Comparison of ENCODE assay signal across 23 cellular contexts in the genomic region with DNA sequence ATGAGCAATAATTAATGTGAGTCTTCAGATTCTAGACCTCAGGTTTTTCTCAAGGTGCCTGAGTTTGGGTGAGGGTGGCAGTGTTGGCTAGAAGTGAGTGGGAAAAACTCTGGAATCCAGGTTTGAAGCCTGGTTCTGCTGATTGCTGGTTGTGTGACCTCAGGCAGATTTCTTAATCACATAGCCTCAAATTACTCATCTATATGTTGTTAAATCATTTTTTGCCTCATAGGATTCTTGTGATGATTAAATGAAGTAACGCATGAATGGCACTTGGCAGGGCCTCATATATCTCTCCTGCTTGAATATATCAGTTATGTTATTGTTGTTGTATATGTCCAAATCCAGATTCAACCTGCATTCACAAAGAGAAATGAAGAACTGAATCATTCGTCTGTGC.
DNase-seq lines count a peak whose midpoint lies in the region; ATAC-seq and TF ChIP-seq lines count a peak whose summit lies in the region.
"Had no signal": no experiment of that assay in that cellular context is flagged by ENCODE, and none has a peak within 500 bp of the region (broad histone marks: within the 10 kb centered on the region; RNA-seq: fewer than 3 reads in every experiment).

No MANE protein-coding gene starts in this region.

- H3K4me2 ChIP-seq in mammary epithelial cell (ENCODE audit: insufficient read depth, low read depth, low read length) = no peak overlapping the region
- H3K4me2 ChIP-seq: BLaER1 treated with 17β-estradiol and CSF1 and Interleukin-3, amounts not matched to agents 10 nM and 100 nM had no signal

- H3K27me3 ChIP-seq in mammary epithelial cell (ENCODE audit: insufficient read depth, low read length) (no peaks in the 10 kb centered on the region), stomach (no peaks in the 10 kb centered on the region)
- H3K27me3 ChIP-seq: BLaER1 treated with 17β-estradiol and CSF1 and Interleukin-3, amounts not matched to agents 10 nM and 100 nM had no signal

- no peak for TF ChIP-seq EP300 in stomach (IDR thresholded peaks at IDR 0.05)

- H3K9me3 ChIP-seq in mammary epithelial cell (replicated peaks; ENCODE audit: insufficient read depth, low read length) = no peaks in the 10 kb centered on the region
- no peaks in the 10 kb centered on the region for H3K9me3 ChIP-seq in stomach
- H3K9me3 ChIP-seq: BE2C; BLaER1 treated with 17β-estradiol and CSF1 and Interleukin-3, amounts not matched to agents 10 nM and 100 nM; HAP-1 had no signal

- H3K4me3 Mint-ChIP-seq in MCF 10A (ENCODE audit: unreplicated experiment) (no peak overlapping the region), glutamatergic neuron (ENCODE audit: unreplicated experiment) (no peak overlapping the region)
- H3K4me3 Mint-ChIP-seq in stimulated activated memory B cell treated with anti-CD40 and anti-IgM and Interleukin-4, amounts not matched to agents 10 μg/mL and 1 μg/mL and 100 μg/mL, for 72 hours = no peak overlapping the region
- H3K4me3 Mint-ChIP-seq: CD14-positive monocyte; CD4-positive, alpha-beta T cell; CD8-positive, alpha-beta memory T cell; HFFc6 had no signal

- in situ Hi-C loops in mammary epithelial cell (cut with MboI; ENCODE audit: low sequenced_read_pairs in 2 of 2) = loop anchor here in 1 of 2 donors (25.0 kb wide), 1 partner anchor 196 kb away; no protein-coding TSS in a partner anchor

- H3K79me2 ChIP-seq in mammary epithelial cell (ENCODE audit: insufficient read depth, low read length) = no peaks in the 10 kb centered on the region

- H3K9ac ChIP-seq in mammary epithelial cell (ENCODE audit: insufficient read depth, low read length) = no peak overlapping the region
- H3K9ac ChIP-seq: BLaER1 treated with 17β-estradiol and CSF1 and Interleukin-3, amounts not matched to agents 10 nM and 100 nM had no signal

- POLR2A ChIA-PET in MCF 10A (lab: Yijun Ruan, JAX) = no interaction called here

- H3K27ac ChIP-seq in mammary epithelial cell (ENCODE audit: insufficient read depth, low read depth, low read length) (no peak overlapping the region), stomach (peak overlapping the region in 3 of 5 donors; percentile 4 to 31 (median 24))
- H3K27ac ChIP-seq: 22Rv1; BLaER1 treated with 17β-estradiol and CSF1 and Interleukin-3, amounts not matched to agents 10 nM and 100 nM had no signal

- H3K4me3 ChIP-seq in mammary epithelial cell (replicated peaks in 1 of 3; ENCODE audit: insufficient read depth in 1 of 3, low read depth in 2 of 3, low read length in 3 of 3) (no peak overlapping the region), epithelial cell of esophagus (ENCODE audit: low read length) (no peak overlapping the region), stomach (no peak overlapping the region)
- H3K4me3 ChIP-seq: BLaER1 treated with 17β-estradiol and CSF1 and Interleukin-3, amounts not matched to agents 10 nM and 100 nM; GM12878; HAP-1 had no signal

- intact Hi-C loops in MCF 10A (cut with micrococcal nuclease) = no loop called here
- intact Hi-C loops in mammary epithelial cell (cut with micrococcal nuclease) = no loop called here
- intact Hi-C loops in stomach (cut with DNase I; ENCODE audit: low total_unique reads) = no loop called here

- no peaks in the 10 kb centered on the region for H3K4me1 Mint-ChIP-seq in MCF 10A (ENCODE audit: insufficient read depth, unreplicated experiment)
- H3K4me1 Mint-ChIP-seq in glutamatergic neuron (ENCODE audit: low read depth, unreplicated experiment) = no peaks in the 10 kb centered on the region
- H3K4me1 Mint-ChIP-seq in stimulated activated memory B cell treated with anti-CD40 and anti-IgM and Interleukin-4, amounts not matched to agents 10 μg/mL and 1 μg/mL and 100 μg/mL, for 72 hours = no peaks in the 10 kb centered on the region
- H3K4me1 Mint-ChIP-seq: CD14-positive monocyte; CD8-positive, alpha-beta memory T cell had no signal

- WGBS in mammary epithelial cell (ENCODE audit: low coverage, missing lambda C conversion rate) = 91% methylated on average over 2 of the region's 2 CpGs
- 57 to 82% (median 67%) methylated on average over 2 of the region's 2 CpGs for WGBS in stomach, 5 donors

- H3K36me3 ChIP-seq in mammary epithelial cell (ENCODE audit: insufficient read depth, low read length) = no peaks in the 10 kb centered on the region
- no peaks in the 10 kb centered on the region for H3K36me3 ChIP-seq in stomach
- H3K36me3 ChIP-seq: BE2C; BLaER1 treated with 17β-estradiol and CSF1 and Interleukin-3, amounts not matched to agents 10 nM and 100 nM; HAP-1 had no signal

- no peak overlapping the region for H2AFZ ChIP-seq in mammary epithelial cell (ENCODE audit: low read depth, low read length)

- CTCF ChIA-PET in MCF 10A (lab: Yijun Ruan, JAX) (interaction anchor here (1.2 kb wide), 1 partner anchor 51 kb away, joined by 4 read pairs; no protein-coding TSS in a partner anchor), mammary epithelial cell (lab: Charles Lee; ENCODE audit: low non-redundant PET) (no interaction called here)

- peak; percentile 29 for DNase-seq in MCF 10A (ENCODE audit: unreplicated experiment)
- no peak for DNase-seq in mammary epithelial cell
- DNase-seq in epithelial cell of esophagus (ENCODE audit: low read depth) = peak; percentile 74
- peak; percentile 27 for DNase-seq in glomerular visceral epithelial cell (ENCODE audit: extremely low spot score)
- no peak for DNase-seq in stomach
- no peak for DNase-seq in glutamatergic neuron
- no peak for DNase-seq in activated T-cell treated with anti-CD3 and anti-CD28 coated beads for 4 hours
- DNase-seq: AML-193; BE2C; CD4-positive, alpha-beta T cell; CD8-positive, alpha-beta memory T cell; DMS 273 treated with DMSO at 0.1 percent for 48 hours; DMS79; EL; GDM1; GOT3; HFFc6 had no signal

- dilution Hi-C loops in mammary epithelial cell (cut with HindIII; ENCODE audit: low sequenced_read_pairs) = no loop called here

- peaks cover 21% of the 10 kb centered on the region for H3K27me3 Mint-ChIP-seq in MCF 10A (ENCODE audit: insufficient read depth, unreplicated experiment)
- H3K27me3 Mint-ChIP-seq in glutamatergic neuron (ENCODE audit: unreplicated experiment) = peaks cover 5% of the 10 kb centered on the region
- no peaks in the 10 kb centered on the region for H3K27me3 Mint-ChIP-seq in stimulated activated memory B cell treated with anti-CD40 and anti-IgM and Interleukin-4, amounts not matched to agents 10 μg/mL and 1 μg/mL and 100 μg/mL, for 72 hours

- H4K20me1 ChIP-seq in mammary epithelial cell (ENCODE audit: insufficient read depth, low read length) = no peaks in the 10 kb centered on the region
- H4K20me1 ChIP-seq: BLaER1 treated with 17β-estradiol and CSF1 and Interleukin-3, amounts not matched to agents 10 nM and 100 nM had no signal

- TF ChIP-seq POLR2A in stomach (IDR thresholded peaks at IDR 0.05) = no peak

- BruUV-seq in MCF 10A (replicated peaks; lab: Mats Ljungman, UMichigan) (no TSS peak), mammary epithelial cell (replicated peaks; lab: Mats Ljungman, UMichigan) (no TSS peak)

- H3K4me1 ChIP-seq in mammary epithelial cell (ENCODE audit: insufficient read depth, low read length) = no peaks in the 10 kb centered on the region
- peaks cover 0 to 39% (median 11%) of the 10 kb centered on the region in 4 donors for H3K4me1 ChIP-seq in stomach
- H3K4me1 ChIP-seq: BE2C; BLaER1 treated with 17β-estradiol and CSF1 and Interleukin-3, amounts not matched to agents 10 nM and 100 nM; HAP-1 had no signal

- H3K27ac Mint-ChIP-seq in MCF 10A (ENCODE audit: low read depth, unreplicated experiment) (no peak overlapping the region), glutamatergic neuron (ENCODE audit: unreplicated experiment) (no peak overlapping the region)
- no peak overlapping the region for H3K27ac Mint-ChIP-seq in stimulated activated memory B cell treated with anti-CD40 and anti-IgM and Interleukin-4, amounts not matched to agents 10 μg/mL and 1 μg/mL and 100 μg/mL, for 72 hours
- H3K27ac Mint-ChIP-seq: CD14-positive monocyte; CD4-positive, alpha-beta T cell; CD8-positive, alpha-beta memory T cell; HFFc6 had no signal

- no peak for TF ChIP-seq CTCF in MCF 10A (IDR thresholded peaks at IDR 0.05; ENCODE audit: unreplicated experiment)
- TF ChIP-seq CTCF in mammary epithelial cell (conservative IDR thresholded peaks at IDR 0.05 in 1 of 2, IDR thresholded peaks at IDR 0.05 in 1 of 2; ENCODE audit: extremely low read depth in 1 of 2, insufficient read depth in 1 of 2, low read depth in 1 of 2, low read length in 2 of 2) = no peak
- TF ChIP-seq CTCF in epithelial cell of esophagus (IDR thresholded peaks at IDR 0.05; ENCODE audit: insufficient read depth, low read depth, low read length, missing control alignments) = no peak
- no peak for TF ChIP-seq CTCF in stomach (IDR thresholded peaks at IDR 0.05)
- no peak for TF ChIP-seq CTCF in glutamatergic neuron (IDR thresholded peaks at IDR 0.05; ENCODE audit: partially characterized antibody, unreplicated experiment)

- no peaks in the 10 kb centered on the region for H3K9me3 Mint-ChIP-seq in MCF 10A (ENCODE audit: unreplicated experiment)
- no peaks in the 10 kb centered on the region for H3K9me3 Mint-ChIP-seq in glutamatergic neuron (ENCODE audit: unreplicated experiment)
- H3K9me3 Mint-ChIP-seq in stimulated activated memory B cell treated with anti-CD40 and anti-IgM and Interleukin-4, amounts not matched to agents 10 μg/mL and 1 μg/mL and 100 μg/mL, for 72 hours = peaks cover 11% of the 10 kb centered on the region
- H3K9me3 Mint-ChIP-seq: HFFc6 had no signal

- ATAC-seq in stimulated activated memory B cell treated with anti-CD40 and anti-IgM and Interleukin-4, amounts not matched to agents 10 μg/mL and 1 μg/mL and 100 μg/mL, for 72 hours = no peak
- ATAC-seq: GM12878 had no signal

- H3K36me3 Mint-ChIP-seq in MCF 10A (ENCODE audit: insufficient read depth, unreplicated experiment) (no peaks in the 10 kb centered on the region), glutamatergic neuron (ENCODE audit: unreplicated experiment) (no peaks in the 10 kb centered on the region)
- no peaks in the 10 kb centered on the region for H3K36me3 Mint-ChIP-seq in stimulated activated memory B cell treated with anti-CD40 and anti-IgM and Interleukin-4, amounts not matched to agents 10 μg/mL and 1 μg/mL and 100 μg/mL, for 72 hours
- H3K36me3 Mint-ChIP-seq: CD14-positive monocyte; CD8-positive, alpha-beta memory T cell had no signal

Comparison
In these comparisons a context has a peak if more than half of its experiments do, and no peak if none do; other contexts are left out.
1. DNase-seq: peak in MCF 10A (single experiment), epithelial cell of esophagus (single experiment) and glomerular visceral epithelial cell (single experiment); none in mammary epithelial cell (single experiment), stomach (single experiment), glutamatergic neuron (single experiment) and activated T-cell treated with anti-CD3 and anti-CD28 coated beads for 4 hours (single experiment).